Comparison of ENCODE assay signal across 13 cellular contexts in the genomic region with DNA sequence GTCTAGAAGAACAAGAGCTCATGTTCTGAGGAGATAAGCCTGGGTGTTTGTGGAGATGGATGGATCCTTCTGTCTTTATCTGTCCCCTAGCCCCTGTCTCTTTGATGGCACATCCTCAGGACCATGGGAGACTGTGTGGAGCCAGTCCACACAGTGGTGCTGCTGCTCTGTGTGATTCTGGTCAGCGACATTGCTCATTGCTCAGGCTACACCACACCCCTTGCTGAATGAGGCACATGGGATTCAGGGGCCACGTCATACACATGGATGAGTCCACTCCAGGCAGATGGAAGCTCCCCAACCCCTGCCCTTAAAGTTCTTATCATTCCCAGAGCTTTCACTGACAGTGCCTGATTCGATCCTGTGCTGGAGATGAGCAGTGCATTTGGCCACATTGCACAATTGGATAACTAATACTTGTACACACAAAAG.
A peak's percentile ranks its signal among the peaks of the same experiment; 100 is the strongest.
DNase-seq lines count a peak whose midpoint lies in the region; ATAC-seq, FAIRE-seq and TF ChIP-seq lines count a peak whose summit lies in the region.
"Had no signal": no experiment of that assay in that cellular context is flagged by ENCODE, and none has a peak within 500 bp of the region (broad histone marks: within the 10 kb centered on the region; RNA-seq: fewer than 3 reads in every experiment).

No MANE protein-coding gene starts in this region.

- H2AFZ ChIP-seq in H1 (ENCODE audit: low read length) (no peak overlapping the region), osteoblast (ENCODE audit: low read length) (peak overlapping the region; percentile 19)

- ATAC-seq in Right ventricle myocardium superior (ENCODE audit: poor library complexity), result no peak

- H2BK5ac ChIP-seq in H1 (ENCODE audit: low read depth, low read length), result no peak overlapping the region

- H3K4me1 ChIP-seq in H1 (replicated peaks in 1 of 4; ENCODE audit: control insufficient read depth in 3 of 4, insufficient read depth in 4 of 4, low read length in 3 of 4) (peaks cover 2 to 11% (median 4%) of the 10 kb centered on the region in 4 experiments; a peak in 4 of 7 replicates), osteoblast (ENCODE audit: insufficient read depth, low read length) (peaks cover 45% of the 10 kb centered on the region)

- POLR2A ChIA-PET in H1 (lab: Charles Lee; ENCODE audit: partially characterized antibody), result interaction anchor here (1.0 kb wide), 1 partner anchor 16 kb away, joined by 3 read pairs; no protein-coding TSS in a partner anchor

- no peak overlapping the region for H4K91ac ChIP-seq in H1 (replicated peaks; ENCODE audit: insufficient read length, low read length)

- DNase-seq in EL (peak; percentile 91), RKO (ENCODE audit: low spot score) (peak; percentile 16), H1 (ENCODE audit: low read depth in 1 of 2, low spot score in 2 of 2) (no peak), osteoblast (ENCODE audit: insufficient read length, low spot score, missing footprints) (peak; percentile 91), Right ventricle myocardium superior (no peak), COR-L47 (lab: John Stamatoyannopoulos, UW) (no peak), HuH-7.5 (ENCODE audit: low spot score) (no peak)
- no peak for DNase-seq in stimulated activated CD4-positive, alpha-beta T cell treated with anti-CD3 and anti-CD28 coated beads, Interleukin-15, amount 100 ng/mL, for 24 hours
- DNase-seq: activated B cell treated with CpG ODN at 0.5 μM for 24 hours; activated T-cell treated with anti-CD3 and anti-CD28 coated beads, Interleukin-2, amount 50 U/mL, for 48 hours; CD4-positive, CD25-positive, alpha-beta regulatory T cell; RPMI8226 had no signal

- H3K27ac ChIP-seq in H1 (ENCODE audit: low read depth, low read length) (no peak overlapping the region; the same call in 1 of the 2 replicates), osteoblast (ENCODE audit: low read depth, low read length) (peak overlapping the region; percentile 88)
- H3K27ac ChIP-seq: epithelial cell of prostate had no signal

- H4K20me1 ChIP-seq in H1 (replicated peaks in 1 of 2; ENCODE audit: control insufficient read depth in 1 of 2, insufficient read depth in 2 of 2, low read length in 2 of 2), result peaks cover 4 to 8% of the 10 kb centered on the region in 2 experiments
- peaks cover 5% of the 10 kb centered on the region for H4K20me1 ChIP-seq in osteoblast (ENCODE audit: insufficient read depth, low read length)

- H3K56ac ChIP-seq in H1 (replicated peaks; ENCODE audit: insufficient read length, low read depth, low read length), result no peak overlapping the region

- no peaks in the 10 kb centered on the region; a peak in 1 of 4 replicates for H3K79me2 ChIP-seq in H1 (ENCODE audit: control insufficient read depth in 1 of 2, insufficient read depth in 2 of 2, low read length in 2 of 2)
- H3K79me2 ChIP-seq in osteoblast (ENCODE audit: insufficient read depth, low read length), result peaks cover 37% of the 10 kb centered on the region

- H4K8ac ChIP-seq in H1 (ENCODE audit: extremely low read depth, insufficient read depth, low read length), result no peak overlapping the region

- no peak overlapping the region for H3K9ac ChIP-seq in H1 (replicated peaks in 1 of 4; ENCODE audit: extremely low read depth in 1 of 4, low read depth in 3 of 4, low read length in 3 of 4)

- TF ChIP-seq CTCF in H1 (IDR thresholded peaks at IDR 0.05; ENCODE audit: control extremely low read depth in 1 of 3, insufficient read depth in 1 of 3, low read depth in 1 of 3, low read length in 3 of 3), result no peak
- TF ChIP-seq CTCF in osteoblast (IDR thresholded peaks at IDR 0.05; ENCODE audit: extremely low read depth, low read depth, low read length), result peak; percentile 47

- no peaks in the 10 kb centered on the region for H3K23me2 ChIP-seq in H1 (ENCODE audit: low read depth, low read length)

- 92% methylated on average over 3 of the region's 3 CpGs; no CpG with 5 or more reads in 1 of the 2 experiments for WGBS in H1 (ENCODE audit: extremely low coverage in 1 of 2, insufficient coverage in 1 of 2, insufficient read length in 1 of 2, insufficient replicate concordance in 2 of 2, low coverage in 1 of 2, low lambda C conversion rate in 2 of 2, missing lambda C conversion rate in 1 of 2), 2 experiments

- H2BK20ac ChIP-seq in H1 (ENCODE audit: low read length), result no peak overlapping the region

- H3K4ac ChIP-seq in H1 (replicated peaks; ENCODE audit: insufficient read length, low read depth, low read length), result no peak overlapping the region

- CTCF ChIA-PET in H1 (lab: Charles Lee; ENCODE audit: partially characterized antibody), result interaction anchor here (0.6 to 5.3 kb wide), 23 partner anchors 9 to 420 kb away, joined by 3 to 37 read pairs (median 5); no protein-coding TSS in a partner anchor

- no peak overlapping the region for H3K18ac ChIP-seq in H1 (ENCODE audit: extremely low read depth, low read length)

- H3K4me2 ChIP-seq in H1 (ENCODE audit: insufficient read depth in 1 of 2, low read depth in 2 of 2, low read length in 2 of 2), result 0 out of 4 replicates have a peak overlapping the region, but pooled peaks of 1 of the 2 experiments have one; percentile 22
- H3K4me2 ChIP-seq in osteoblast (ENCODE audit: insufficient read depth, low read length), result peak overlapping the region; percentile 70

- no peak for FAIRE-seq in H1 (lab: Jason Lieb, UNC)

- H3K14ac ChIP-seq in H1 (ENCODE audit: insufficient read length), result no peak overlapping the region

- H2BK15ac ChIP-seq in H1 (ENCODE audit: low read length), result no peak overlapping the region

- TF ChIP-seq POLR2A in H1 (IDR thresholded peaks at IDR 0.05; ENCODE audit: control extremely low read depth in 1 of 2, low read depth in 2 of 2, low read length in 2 of 2), result no peak

- no peak overlapping the region for H2BK120ac ChIP-seq in H1 (replicated peaks; ENCODE audit: low read depth, low read length)

- H3K4me3 ChIP-seq in H1 (ENCODE audit: extremely low read depth in 1 of 4, insufficient read depth in 2 of 4, low read depth in 3 of 4, low read length in 4 of 4) (no peak overlapping the region), osteoblast (ENCODE audit: insufficient read depth, low read length) (peak overlapping the region; percentile 2)

- H2BK12ac ChIP-seq in H1 (ENCODE audit: low read depth, low read length), result peak overlapping the region; percentile 3; the same call in 1 of the 2 replicates

- H3K9me3 ChIP-seq in H1 (ENCODE audit: insufficient read depth in 2 of 2, low read depth in 1 of 2, low read length in 1 of 2) (no peaks in the 10 kb centered on the region), osteoblast (ENCODE audit: low read depth, low read length) (no peaks in the 10 kb centered on the region)

- H3K79me1 ChIP-seq in H1 (ENCODE audit: low read depth, low read length), result peaks cover 4% of the 10 kb centered on the region; the same call in 1 of the 2 replicates

- no peak overlapping the region for H2AK5ac ChIP-seq in H1 (ENCODE audit: low read depth, low read length)

- H3K27me3 ChIP-seq in H1 (replicated peaks in 1 of 4; ENCODE audit: control insufficient read depth in 3 of 4, extremely low read depth in 1 of 4, insufficient read depth in 3 of 4, low read length in 3 of 4) (no peaks in the 10 kb centered on the region), osteoblast (ENCODE audit: insufficient read depth, low read length) (no peaks in the 10 kb centered on the region)

- intact Hi-C loops in Right ventricle myocardium superior (cut with DNase I), result loop anchor here (5.0 kb wide), 1 partner anchor 192 kb away; no protein-coding TSS in a partner anchor

- no peak for TF ChIP-seq RAD21 in H1 (IDR thresholded peaks at IDR 0.05 in 1 of 2, conservative IDR thresholded peaks at IDR 0.05 in 1 of 2; ENCODE audit: low read depth in 2 of 2, low read length in 2 of 2)

- H4K5ac ChIP-seq in H1 (ENCODE audit: insufficient read length, low read depth, low read length), result no peak overlapping the region

- H3K23ac ChIP-seq in H1 (ENCODE audit: insufficient read length), result no peak overlapping the region

- no peak for TF ChIP-seq EP300 in H1 (IDR thresholded peaks at IDR 0.05; ENCODE audit: borderline replicate concordance in 1 of 2, low read depth in 2 of 2, low read length in 2 of 2)

- H3K36me3 ChIP-seq in H1 (ENCODE audit: control insufficient read depth in 2 of 4, insufficient read depth in 4 of 4, low read length in 3 of 4), result peaks cover 8 to 21% (median 19%) of the 10 kb centered on the region in 4 experiments; a peak in 7 of 8 replicates
- H3K36me3 ChIP-seq in osteoblast (ENCODE audit: insufficient read depth, low read length), result peaks cover 19% of the 10 kb centered on the region

TF ChIP-seq in H1, 55 proteins besides CTCF, POLR2A, EP300 and RAD21 (continues in another document):
- TF ChIP-seq RBBP5 (IDR thresholded peaks at IDR 0.05; ENCODE audit: borderline replicate concordance, low read depth, low read length), result no peak

Comparison
In these comparisons a context has a peak if more than half of its experiments do, and no peak if none do; other contexts are left out.
1. DNase-seq: peak in EL (single experiment), RKO (single experiment) and osteoblast (single experiment); none in H1 (0 of 2), Right ventricle myocardium superior (single experiment), stimulated activated CD4-positive, alpha-beta T cell treated with anti-CD3 and anti-CD28 coated beads, Interleukin-15, amount 100 ng/mL, for 24 hours (single experiment), COR-L47 (single experiment) and HuH-7.5 (single experiment).